In genomic region chr2:101001713-101002561, GRCh38 we compare ENCODE assay signal across 8 cellular contexts. TPM values are rescaled to one million over a fixed set of nuclear protein-coding genes. Genes with fewer than 3 reads are reported as not detected.
DNase-seq lines count a peak whose midpoint lies in the region; ATAC-seq and TF ChIP-seq lines count a peak whose summit lies in the region.

RPL31 (plus strand) TSS chr2:101002289; CDS start chr2:101002702, 413 bp downstream.

- H3K36me3 ChIP-seq in DOHH2 (ENCODE audit: control insufficient read depth, low read length) = peaks cover 48% of the 10 kb centered on the region
- peaks cover 43% of the 10 kb centered on the region for H3K36me3 ChIP-seq in GM23338 (ENCODE audit: insufficient read depth)

- H3K27me3 ChIP-seq in DOHH2 (ENCODE audit: control insufficient read depth, low read length) (no peaks in the 10 kb centered on the region), GM23338 (ENCODE audit: insufficient read depth) (0 out of 2 replicates have a peak, but pooled peaks cover 4% of the 10 kb centered on the region)

- peak within 1 kb of the TSS; percentile 98 for H3K4me3 ChIP-seq in DOHH2 (ENCODE audit: low read length)
- H3K4me3 ChIP-seq in GM23338 = peak within 1 kb of the TSS; percentile 80

- ATAC-seq in GM23338 = peak; percentile 80
- ATAC-seq in naive B cell (ENCODE audit: low read depth in 2 of 2) = peak; percentile 96 to 97
- peak; percentile 97 for ATAC-seq in stimulated activated memory B cell treated with anti-CD40 and anti-IgM and Interleukin-4, amounts not matched to agents 10 μg/mL and 1 μg/mL and 100 μg/mL, for 72 hours

- H4K20me1 ChIP-seq in DOHH2 (ENCODE audit: control insufficient read depth, insufficient read depth, low read depth, low read length) (peaks cover 27% of the 10 kb centered on the region; the same call in 1 of the 2 replicates), GM23338 (replicated peaks; ENCODE audit: insufficient read depth) (peaks cover 29% of the 10 kb centered on the region)

- H3K79me2 ChIP-seq in DOHH2 (ENCODE audit: control insufficient read depth, low read length) (peaks cover 38% of the 10 kb centered on the region), GM23338 (replicated peaks; ENCODE audit: insufficient read depth) (peaks cover 36% of the 10 kb centered on the region)

- H3K27ac ChIP-seq in DOHH2 (ENCODE audit: low read depth, low read length) = peak within 1 kb of the TSS; percentile 79
- H3K27ac ChIP-seq in GM23338 (ENCODE audit: low read depth) = peak within 1 kb of the TSS; percentile 95

- H3K9me3 Mint-ChIP-seq in GM23338 (peaks cover 11% of the 10 kb centered on the region), naive B cell (no peaks in the 10 kb centered on the region)
- H3K9me3 Mint-ChIP-seq in stimulated activated memory B cell treated with anti-CD40 and anti-IgM and Interleukin-4, amounts not matched to agents 10 μg/mL and 1 μg/mL and 100 μg/mL, for 72 hours = no peaks in the 10 kb centered on the region

- H3K9me3 ChIP-seq in DOHH2 (ENCODE audit: control insufficient read depth, insufficient read depth, low read length) = peaks cover 9% of the 10 kb centered on the region; the same call in 1 of the 2 replicates

- peaks cover 28% of the 10 kb centered on the region for H3K4me1 Mint-ChIP-seq in GM23338
- H3K4me1 Mint-ChIP-seq in naive B cell = peaks cover 34 to 47% (median 46%) of the 10 kb centered on the region in 3 donors
- peaks cover 45% of the 10 kb centered on the region for H3K4me1 Mint-ChIP-seq in stimulated activated memory B cell treated with anti-CD40 and anti-IgM and Interleukin-4, amounts not matched to agents 10 μg/mL and 1 μg/mL and 100 μg/mL, for 72 hours

- H3K27ac Mint-ChIP-seq in GM23338 = peak within 1 kb of the TSS; percentile 99
- H3K27ac Mint-ChIP-seq in naive B cell = peak within 1 kb of the TSS; percentile 94 to 99 (median 96)
- H3K27ac Mint-ChIP-seq in stimulated activated memory B cell treated with anti-CD40 and anti-IgM and Interleukin-4, amounts not matched to agents 10 μg/mL and 1 μg/mL and 100 μg/mL, for 72 hours = peak within 1 kb of the TSS; percentile 93

- H3K36me3 Mint-ChIP-seq in GM23338 (ENCODE audit: low read depth) = peaks cover 46% of the 10 kb centered on the region
- peaks cover 19 to 22% of the 10 kb centered on the region in 2 donors for H3K36me3 Mint-ChIP-seq in naive B cell
- H3K36me3 Mint-ChIP-seq in stimulated activated memory B cell treated with anti-CD40 and anti-IgM and Interleukin-4, amounts not matched to agents 10 μg/mL and 1 μg/mL and 100 μg/mL, for 72 hours = peaks cover 41% of the 10 kb centered on the region

- H3K4me2 ChIP-seq in DOHH2 (ENCODE audit: low read length) = peak within 1 kb of the TSS; percentile 79
- H3K4me2 ChIP-seq in GM23338 = peak within 1 kb of the TSS; percentile 87

- H3K4me3 Mint-ChIP-seq in GM23338 (peak within 1 kb of the TSS; percentile 98), naive B cell (peak within 1 kb of the TSS; percentile 87 to 100 (median 96))
- H3K4me3 Mint-ChIP-seq in stimulated activated memory B cell treated with anti-CD40 and anti-IgM and Interleukin-4, amounts not matched to agents 10 μg/mL and 1 μg/mL and 100 μg/mL, for 72 hours = peak within 1 kb of the TSS; percentile 88

- H3F3A ChIP-seq in DOHH2 (ENCODE audit: control insufficient read depth, insufficient read depth) (peaks cover 44% of the 10 kb centered on the region), GM23338 (replicated peaks; ENCODE audit: low read depth) (peaks cover 32% of the 10 kb centered on the region)

- TF ChIP-seq CTCF in DOHH2 (IDR thresholded peaks at IDR 0.05; ENCODE audit: low read depth, low read length, poor library complexity, severe bottlenecking) (no peak), GM23338 (conservative IDR thresholded peaks at IDR 0.05; ENCODE audit: low read depth in 2 of 2) (no peak)

- H2AFZ ChIP-seq in GM23338 = peak within 1 kb of the TSS; percentile 85

- H3K4me1 ChIP-seq in DOHH2 (ENCODE audit: control insufficient read depth, low read length) = peaks cover 35% of the 10 kb centered on the region
- H3K4me1 ChIP-seq in GM23338 (ENCODE audit: insufficient read depth) = peaks cover 12% of the 10 kb centered on the region

- DNase-seq in GM23338 (ENCODE audit: low spot score) (peak; percentile 98), LHCN-M2 (ENCODE audit: low read depth) (peak; percentile 95), RPMI8226 (peak; percentile 97), fibroblast of gingiva (ENCODE audit: low read depth) (peak; percentile 97), naive B cell (peak; percentile 92)
- peak; percentile 92 to 93 for DNase-seq in activated T-helper 1 cell treated with anti-CD3 and anti-CD28 coated beads, Interleukin-2, amount 50 U/mL, for 16 hours (ENCODE audit: low read depth in 1 of 2, low spot score in 1 of 2)

- peaks cover 33% of the 10 kb centered on the region for H3K27me3 Mint-ChIP-seq in GM23338 (ENCODE audit: insufficient read depth, low read depth, poor library complexity)
- peaks cover 0 to 5% (median 0%) of the 10 kb centered on the region in 3 donors for H3K27me3 Mint-ChIP-seq in naive B cell
- no peaks in the 10 kb centered on the region for H3K27me3 Mint-ChIP-seq in stimulated activated memory B cell treated with anti-CD40 and anti-IgM and Interleukin-4, amounts not matched to agents 10 μg/mL and 1 μg/mL and 100 μg/mL, for 72 hours

- H3K9me2 ChIP-seq in DOHH2 (replicated peaks; ENCODE audit: control insufficient read depth, low read length) (no peaks in the 10 kb centered on the region), GM23338 (ENCODE audit: insufficient read depth) (no peaks in the 10 kb centered on the region)

TF ChIP-seq in GM23338, 12 proteins besides CTCF, POLR2A, EP300 and RAD21 (continues in another document):
- TF ChIP-seq POLR2AphosphoS5 (IDR thresholded peaks at IDR 0.05; ENCODE audit: low read depth) = peak; percentile 98
- peak; percentile 95 for TF ChIP-seq CREB1 (CRISPR knock-in tag; IDR thresholded peaks at IDR 0.05; ENCODE audit: low read depth)
- no peak for TF ChIP-seq EZH2 (IDR thresholded peaks at IDR 0.05; ENCODE audit: low read depth, unreplicated experiment)
- no peak for TF ChIP-seq REST (IDR thresholded peaks at IDR 0.05; ENCODE audit: unreplicated experiment)
- TF ChIP-seq EZH2phosphoT487 (IDR thresholded peaks at IDR 0.05; ENCODE audit: unreplicated experiment) = no peak
- peak; percentile 92 for TF ChIP-seq ETS1 (IDR thresholded peaks at IDR 0.05)
- TF ChIP-seq ZNF114 (CRISPR knock-in tag; IDR thresholded peaks at IDR 0.05) = no peak
- TF ChIP-seq JUNB (IDR thresholded peaks at IDR 0.05; ENCODE audit: unreplicated experiment) = no peak
- no peak for TF ChIP-seq STAT1 (IDR thresholded peaks at IDR 0.05; ENCODE audit: unreplicated experiment)

RNA-seq across cellular contexts. Expression of gene RPL31, which starts in this region (rescaled TPM):
- 819 and 926 TPM in 2 replicates for total RNA-seq in GM23338 (2014; rRNA removed; shearing (Covaris generic))
- polyA plus RNA-seq in GM23338 (2016; fragmentation: Nextera tagmentation; extraction: Ambion mirVana) (3,213 and 3,415 TPM in 2 replicates), naive B cell (ENCODE audit: low read depth in 6 of 6) (1,000 to 10,000 TPM; 4,155 to 6,073 (median 5,110) TPM)
- total RNA-seq in LHCN-M2 (2014; rRNA removed) = 466 and 736 TPM in 2 replicates
- 2,800 TPM for polyA plus RNA-seq in LHCN-M2 (2012)

Comparison
In these comparisons a context has a peak if more than half of its experiments do, and no peak if none do; other contexts are left out.
1. Peak in every context shown above with its lines: DNase-seq, ATAC-seq, H3K4me3 ChIP-seq and H3K27ac ChIP-seq.